16 cellular contexts compared by ENCODE assay signal in the genomic region with DNA sequence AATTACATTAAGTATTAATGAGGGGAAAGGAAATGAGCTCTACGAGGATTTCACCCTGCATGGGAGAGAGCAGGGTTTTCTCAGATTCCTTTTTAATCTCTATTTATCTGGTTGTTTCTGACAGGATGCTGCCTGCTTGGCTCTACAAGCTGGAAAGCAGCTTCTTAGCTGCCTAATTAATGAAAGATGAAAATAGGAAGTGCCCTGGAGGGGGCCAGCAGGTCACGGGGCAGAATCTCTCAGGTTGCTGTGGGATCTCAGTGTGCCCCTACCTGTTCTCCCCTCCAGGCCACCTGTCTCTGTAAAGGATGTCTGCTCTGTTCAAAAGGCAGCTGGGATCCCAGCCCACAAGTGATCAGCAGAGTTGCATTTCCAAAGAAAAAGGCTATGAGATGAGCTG.
A peak's percentile ranks its signal among the peaks of the same experiment; 100 is the strongest.
DNase-seq lines count a peak whose midpoint lies in the region; ATAC-seq and TF ChIP-seq lines count a peak whose summit lies in the region.
"Had no signal": no experiment of that assay in that cellular context is flagged by ENCODE, and none has a peak within 500 bp of the region (broad histone marks: within the 10 kb centered on the region; RNA-seq: fewer than 3 reads in every experiment).

No MANE protein-coding gene starts in this region.

- H3K27me3 ChIP-seq in A673 (replicated peaks; ENCODE audit: insufficient read depth, low read depth, low read length, poor library complexity) (no peaks in the 10 kb centered on the region), WERI-Rb-1 (ENCODE audit: insufficient read depth, low read depth, severe bottlenecking) (no peaks in the 10 kb centered on the region), tibial artery (no peaks in the 10 kb centered on the region)

- CTCF ChIA-PET in A673 (lab: Charles Lee) = no interaction called here

- DNase-seq in A673 (ENCODE audit: low spot score) (no peak), WERI-Rb-1 (peak; percentile 21), sciatic nerve (ENCODE audit: low spot score) (no peak), tibial artery (no peak)
- DNase-seq in activated CD4-positive, alpha-beta T cell treated with anti-CD3 and anti-CD28 coated beads, Interleukin-2, amount 50 U/mL, for 1 hour = no peak
- DNase-seq: 8988T; ACHN; C1 segment of cervical spinal cord; Calu3; CD4-positive, alpha-beta T cell; DMS 273 treated with DMSO at 0.1 percent for 48 hours; GM23248 had no signal

- H3K36me3 ChIP-seq in A673 (ENCODE audit: insufficient read depth, low read length, poor library complexity, severe bottlenecking) (no peaks in the 10 kb centered on the region), WERI-Rb-1 (no peaks in the 10 kb centered on the region), tibial artery (peaks cover 12 to 22% (median 14%) of the 10 kb centered on the region in 3 donors)

- POLR2A ChIA-PET in A673 (lab: Charles Lee; ENCODE audit: low non-redundant PET) = no interaction called here

- TF ChIP-seq CTCF in A673 (conservative IDR thresholded peaks at IDR 0.05; ENCODE audit: low read depth, low read length) (no peak), WERI-Rb-1 (IDR thresholded peaks at IDR 0.05; ENCODE audit: low read depth, low read length) (no peak), tibial artery (IDR thresholded peaks at IDR 0.05) (no peak)

- H3K36me3 Mint-ChIP-seq in dendritic cell treated with granulocyte-macrophage colony-stimulating factor and Interleukin-4, amounts not matched to agents 40 ng/mL and 50 ng/mL, for 4 days (ENCODE audit: low read depth) = peaks cover 13% of the 10 kb centered on the region
- no peaks in the 10 kb centered on the region for H3K36me3 Mint-ChIP-seq in stimulated activated memory B cell treated with anti-CD40 and anti-IgM and Interleukin-4, amounts not matched to agents 10 μg/mL and 1 μg/mL and 100 μg/mL, for 72 hours

- H3K9me3 ChIP-seq in A673 (ENCODE audit: low read depth, low read length, poor library complexity, severe bottlenecking) = no peaks in the 10 kb centered on the region
- H3K9me3 ChIP-seq in WERI-Rb-1 (ENCODE audit: severe bottlenecking) = no peaks in the 10 kb centered on the region
- no peaks in the 10 kb centered on the region for H3K9me3 ChIP-seq in tibial artery

- H3K4me1 ChIP-seq in A673 (ENCODE audit: insufficient read depth, low read length, poor library complexity, severe bottlenecking) = no peaks in the 10 kb centered on the region
- H3K4me1 ChIP-seq in tibial artery = no peaks in the 10 kb centered on the region

- peak; percentile 12 for ATAC-seq in stimulated activated memory B cell treated with anti-CD40 and anti-IgM and Interleukin-4, amounts not matched to agents 10 μg/mL and 1 μg/mL and 100 μg/mL, for 72 hours
- no peak for ATAC-seq in sciatic nerve
- ATAC-seq: HCT116 had no signal

- TSS peak; percentile 42 for BruUV-seq in A673 (replicated peaks; lab: Mats Ljungman, UMichigan)

- no peak overlapping the region for H3K27ac ChIP-seq in A673 (ENCODE audit: low read depth, low read length, poor library complexity, severe bottlenecking)
- no peak overlapping the region for H3K27ac ChIP-seq in WERI-Rb-1
- no peak overlapping the region for H3K27ac ChIP-seq in tibial artery
- H3K27ac ChIP-seq: GM23248, HL-60 had no signal

- no peak overlapping the region for H3K4me3 Mint-ChIP-seq in dendritic cell treated with granulocyte-macrophage colony-stimulating factor and Interleukin-4, amounts not matched to agents 40 ng/mL and 50 ng/mL, for 4 days
- no peak overlapping the region for H3K4me3 Mint-ChIP-seq in stimulated activated memory B cell treated with anti-CD40 and anti-IgM and Interleukin-4, amounts not matched to agents 10 μg/mL and 1 μg/mL and 100 μg/mL, for 72 hours
- H3K4me3 Mint-ChIP-seq: CD4-positive, alpha-beta T cell had no signal

- H3K4me1 Mint-ChIP-seq in dendritic cell treated with granulocyte-macrophage colony-stimulating factor and Interleukin-4, amounts not matched to agents 40 ng/mL and 50 ng/mL, for 4 days (ENCODE audit: low read depth) = peaks cover 22% of the 10 kb centered on the region
- peaks cover 15% of the 10 kb centered on the region for H3K4me1 Mint-ChIP-seq in stimulated activated memory B cell treated with anti-CD40 and anti-IgM and Interleukin-4, amounts not matched to agents 10 μg/mL and 1 μg/mL and 100 μg/mL, for 72 hours

- H3K27ac Mint-ChIP-seq in dendritic cell treated with granulocyte-macrophage colony-stimulating factor and Interleukin-4, amounts not matched to agents 40 ng/mL and 50 ng/mL, for 4 days = peak overlapping the region; percentile 17
- H3K27ac Mint-ChIP-seq in stimulated activated memory B cell treated with anti-CD40 and anti-IgM and Interleukin-4, amounts not matched to agents 10 μg/mL and 1 μg/mL and 100 μg/mL, for 72 hours = peak overlapping the region; percentile 33
- H3K27ac Mint-ChIP-seq: CD4-positive, alpha-beta T cell had no signal

- peaks cover 12% of the 10 kb centered on the region for H3K9me3 Mint-ChIP-seq in dendritic cell treated with granulocyte-macrophage colony-stimulating factor and Interleukin-4, amounts not matched to agents 40 ng/mL and 50 ng/mL, for 4 days
- H3K9me3 Mint-ChIP-seq in stimulated activated memory B cell treated with anti-CD40 and anti-IgM and Interleukin-4, amounts not matched to agents 10 μg/mL and 1 μg/mL and 100 μg/mL, for 72 hours = peaks cover 3% of the 10 kb centered on the region
- H3K9me3 Mint-ChIP-seq: CD4-positive, alpha-beta T cell had no signal

- no peak overlapping the region for H3K4me3 ChIP-seq in A673 (ENCODE audit: low read depth, low read length, poor library complexity, severe bottlenecking)
- H3K4me3 ChIP-seq in WERI-Rb-1 (ENCODE audit: low read depth, low read length) = no peak overlapping the region
- no peak overlapping the region for H3K4me3 ChIP-seq in tibial artery
- H3K4me3 ChIP-seq: GM23248 had no signal

- H3K27me3 Mint-ChIP-seq in dendritic cell treated with granulocyte-macrophage colony-stimulating factor and Interleukin-4, amounts not matched to agents 40 ng/mL and 50 ng/mL, for 4 days = peaks cover 5% of the 10 kb centered on the region
- H3K27me3 Mint-ChIP-seq in stimulated activated memory B cell treated with anti-CD40 and anti-IgM and Interleukin-4, amounts not matched to agents 10 μg/mL and 1 μg/mL and 100 μg/mL, for 72 hours = no peaks in the 10 kb centered on the region
- H3K27me3 Mint-ChIP-seq: CD4-positive, alpha-beta T cell had no signal

- intact Hi-C loops in A673 (cut with micrococcal nuclease; ENCODE audit: unreplicated experiment) (no loop called here), sciatic nerve (cut with DNase I) (no loop called here), tibial artery (cut with DNase I; ENCODE audit: low total_unique reads) (no loop called here)
- intact Hi-C loops in dendritic cell treated with granulocyte-macrophage colony-stimulating factor and Interleukin-4, amounts not matched to agents 40 ng/mL and 50 ng/mL, for 4 days (cut with micrococcal nuclease) = no loop called here
